In genomic region chr19:55546822-55547614, GRCh38 we compare ENCODE assay signal across 9 cellular contexts. TPM values are rescaled to one million over a fixed set of nuclear protein-coding genes. Genes with fewer than 3 reads are reported as not detected.
DNase-seq lines count a peak whose midpoint lies in the region; ATAC-seq, FAIRE-seq and TF ChIP-seq lines count a peak whose summit lies in the region.
"Had no signal": no experiment of that assay in that cellular context is flagged by ENCODE, and none has a peak within 500 bp of the region (broad histone marks: within the 10 kb centered on the region; RNA-seq: fewer than 3 reads in every experiment).

No MANE protein-coding gene starts in this region.

- no peak for FAIRE-seq in GM12892 (lab: Jason Lieb, UNC)

- peak overlapping the region; percentile 59 to 86 (median 83) for H3K27ac ChIP-seq in thyroid gland

- no peak for TF ChIP-seq CTCF in HFFc6 (IDR thresholded peaks at IDR 0.05)
- TF ChIP-seq CTCF in thyroid gland (IDR thresholded peaks at IDR 0.05) = no peak

- 64% methylated on average over 13 to 15 of the region's 17 CpGs for WGBS in thyroid gland, 2 donors

- H3K27me3 ChIP-seq in thyroid gland = no peaks in the 10 kb centered on the region

- H3K9me3 Mint-ChIP-seq in HFFc6 = no peaks in the 10 kb centered on the region

- peaks cover 47% of the 10 kb centered on the region for H3K4me1 Mint-ChIP-seq in HFFc6 (ENCODE audit: low read depth)

- peak; percentile 47 for DNase-seq in HFFc6
- DNase-seq in astrocyte of the hippocampus (ENCODE audit: low read depth, low spot score) = peak; percentile 66
- DNase-seq in kidney tubule cell (ENCODE audit: low spot score) = peak; percentile 6
- DNase-seq in thyroid gland = peak; percentile 40 to 45
- no peak for DNase-seq in GM12892 (ENCODE audit: insufficient read length)
- no peak for DNase-seq in NCI-H526 treated with DMSO at 0.1 percent for 48 hours (lab: John Stamatoyannopoulos, UW)

- intact Hi-C loops in thyroid gland (cut with DNase I) = no loop called here

- H3K9me3 ChIP-seq in thyroid gland = no peaks in the 10 kb centered on the region

- H3K4me3 ChIP-seq in thyroid gland (replicated peaks in 1 of 3) = no peak overlapping the region
- H3K4me3 ChIP-seq: skin epidermis had no signal

- peak overlapping the region; percentile 76 for H3K27ac Mint-ChIP-seq in HFFc6

- H3K27me3 Mint-ChIP-seq in HFFc6 (ENCODE audit: insufficient read depth) = peaks cover 7% of the 10 kb centered on the region; the same call in 1 of the 2 replicates

- TF ChIP-seq POLR2A in thyroid gland (IDR thresholded peaks at IDR 0.05) (no peak), GM12892 (IDR thresholded peaks at IDR 0.05; ENCODE audit: low read depth, low read length) (no peak)

- peaks cover 12 to 31% of the 10 kb centered on the region in 2 donors for H3K4me1 ChIP-seq in thyroid gland

- H3K36me3 Mint-ChIP-seq in HFFc6 (ENCODE audit: low read depth) = no peaks in the 10 kb centered on the region

- H3K36me3 ChIP-seq in thyroid gland = no peaks in the 10 kb centered on the region

- peak overlapping the region; percentile 25; the same call in 1 of the 2 replicates for H3K4me3 Mint-ChIP-seq in HFFc6

- ATAC-seq in HG03045 (IDR thresholded peaks at IDR 0.05; ENCODE audit: unreplicated experiment) (no peak), GM18909 (IDR thresholded peaks at IDR 0.05; ENCODE audit: poor library complexity, unreplicated experiment) (no peak)

RNA-seq across cellular contexts. Expression of gene SBK3, which starts 1.7 kb away (rescaled TPM):
- total RNA-seq in HFFc6 (2021; fragmentation: NEBNext Ultra II Directional; extraction: Animal tissue kit (Norgen Biotek cat#: 25700)) = not detected
- 10 to 100 TPM in 1 of 4 donors, under 1 TPM in 1, not detected in 2; 0.94 to 14.8 TPM for total RNA-seq in thyroid gland
- polyA plus RNA-seq in GM12892 (2012; ENCODE audit: missing spikeins) = not detected

RNA-seq across cellular contexts. Expression of gene SBK2, which starts 10.1 kb away (rescaled TPM):
- not detected for total RNA-seq in HFFc6 (2021; fragmentation: NEBNext Ultra II Directional; extraction: Animal tissue kit (Norgen Biotek cat#: 25700))
- not detected for total RNA-seq in thyroid gland
- polyA plus RNA-seq in GM12892 (2012; ENCODE audit: missing spikeins) = not detected

RNA-seq across cellular contexts. Expression of gene ZNF579, which starts 33.6 kb away (rescaled TPM):
- 10 to 100 TPM; 19.0 to 24.3 (median 22.0) TPM for total RNA-seq in HFFc6 (2021; fragmentation: NEBNext Ultra II Directional; extraction: Animal tissue kit (Norgen Biotek cat#: 25700))
- 1 to 10 TPM; 4.0 to 7.5 (median 6.6) TPM for total RNA-seq in thyroid gland
- 1.5 TPM for polyA plus RNA-seq in GM12892 (2012; ENCODE audit: missing spikeins)

RNA-seq across cellular contexts. Expression of gene FIZ1, which starts 52.3 kb away (rescaled TPM):
- total RNA-seq in HFFc6 (2021; fragmentation: NEBNext Ultra II Directional; extraction: Animal tissue kit (Norgen Biotek cat#: 25700)) = 10 to 100 TPM in 5 of 6 experiments, 1 to 10 TPM in 1; 9.9 to 13.1 (median 11.9) TPM
- 10 to 100 TPM in 3 of 4 donors, 1 to 10 TPM in 1; 9.0 to 18.5 (median 14.0) TPM for total RNA-seq in thyroid gland
- 2.5 TPM for polyA plus RNA-seq in GM12892 (2012; ENCODE audit: missing spikeins)

RNA-seq across cellular contexts. Expression of gene ZNF524, which starts 53.1 kb away (rescaled TPM):
- total RNA-seq in HFFc6 (2021; fragmentation: NEBNext Ultra II Directional; extraction: Animal tissue kit (Norgen Biotek cat#: 25700)) = 10 to 100 TPM in 5 of 6 experiments, 1 to 10 TPM in 1; 9.3 to 12.0 (median 10.7) TPM
- total RNA-seq in thyroid gland = 10 to 100 TPM; 13.0 to 34.2 (median 28.9) TPM
- 1.8 TPM for polyA plus RNA-seq in GM12892 (2012; ENCODE audit: missing spikeins)

Comparison
In these comparisons a context has a peak if more than half of its experiments do, and no peak if none do; other contexts are left out.
1. DNase-seq: peak in HFFc6 (single experiment), astrocyte of the hippocampus (single experiment), kidney tubule cell (single experiment) and thyroid gland (2 of 2); none in GM12892 (single experiment) and NCI-H526 treated with DMSO at 0.1 percent for 48 hours (single experiment).